In the genomic region with DNA sequence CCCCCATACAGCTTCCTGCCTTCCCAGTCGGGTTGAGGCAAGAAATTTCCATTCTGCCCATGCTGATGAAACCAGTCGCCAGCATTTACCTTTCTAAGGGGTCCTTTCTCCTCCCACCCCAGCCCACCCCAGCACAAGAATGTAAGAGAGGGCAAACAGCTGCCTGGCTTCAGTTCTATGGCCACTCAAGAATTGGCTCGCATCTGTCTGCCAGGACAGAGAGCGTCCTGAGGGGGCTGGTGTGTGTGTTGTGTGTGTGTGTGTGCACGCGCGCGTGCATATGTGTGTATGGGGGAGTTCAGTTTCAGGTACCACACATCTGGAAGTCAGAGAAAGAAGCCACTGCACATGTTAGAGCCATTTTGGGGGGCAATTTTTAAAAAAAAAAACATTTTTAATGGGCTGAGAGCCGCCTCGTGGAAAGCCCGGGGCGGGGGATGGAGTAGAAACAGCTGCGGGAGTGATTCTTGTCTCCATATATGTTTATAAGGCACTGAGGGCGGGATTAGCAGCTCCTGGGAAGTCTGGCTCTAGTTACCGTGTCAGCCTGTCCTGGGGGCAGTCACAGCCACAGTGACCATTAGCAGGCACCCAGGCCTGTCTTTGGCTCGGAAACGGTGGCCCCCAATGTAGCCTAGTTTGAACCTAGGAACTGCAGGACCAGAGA, we compare ENCODE assay signal across 8 cellular contexts. TPM values are rescaled to one million over a fixed set of nuclear protein-coding genes. Genes with fewer than 3 reads are reported as not detected.
A peak's percentile ranks its signal among the peaks of the same experiment; 100 is the strongest.
DNase-seq lines count a peak whose midpoint lies in the region; ATAC-seq and TF ChIP-seq lines count a peak whose summit lies in the region.

Gene WNT5B (plus strand): TSS at position 561 of the 667 bp plus-strand sequence. CDS start 2,124 bp downstream, outside the sequence.

- in situ Hi-C loops in Panc1 (cut with HindIII; ENCODE audit: low pct_unique_long_range_greater_than_20kb, low sequenced_read_pairs): no loop called here

- peaks cover 4% of the 10 kb centered on the region; the same call in 1 of the 2 replicates for H3K4me1 ChIP-seq in Panc1 (ENCODE audit: control insufficient read depth, insufficient read depth, low read length)
- peaks cover 3% of the 10 kb centered on the region for H3K4me1 ChIP-seq in rectal smooth muscle tissue (ENCODE audit: control insufficient read depth, insufficient read depth, low read length)

- POLR2A ChIA-PET in Panc1 (lab: Charles Lee): interaction anchor here (0.6 kb wide), 1 partner anchor 64 kb away, joined by 6 read pairs; no protein-coding TSS in a partner anchor

- TF ChIP-seq CTCF in Panc1 (IDR thresholded peaks at IDR 0.05) (no peak), fibroblast of villous mesenchyme (IDR thresholded peaks at IDR 0.05; ENCODE audit: insufficient read depth, low read depth, low read length) (no peak)

- peak; percentile 54 for DNase-seq in EH (ENCODE audit: low read depth)
- DNase-seq in Panc1 (ENCODE audit: low read depth, low spot score): no peak
- DNase-seq in fibroblast of villous mesenchyme (ENCODE audit: low read depth): no peak
- no peak for DNase-seq in putamen (ENCODE audit: low spot score)
- DNase-seq in NCI-H146 treated with DMSO at 0.1 percent for 48 hours (lab: John Stamatoyannopoulos, UW; ENCODE audit: unreplicated experiment): no peak
- no peak for DNase-seq in NCI-H510A treated with DMSO at 0.1 percent for 48 hours (lab: John Stamatoyannopoulos, UW)

- CTCF ChIA-PET in Panc1 (lab: Charles Lee): interaction anchor here (0.6 kb wide), 1 partner anchor 27 kb away, joined by 15 read pairs; no protein-coding TSS in a partner anchor

- BruUV-seq in Panc1 (replicated peaks; lab: Mats Ljungman, UMichigan): no TSS peak

- H3K36me3 ChIP-seq in Panc1 (ENCODE audit: control insufficient read depth, insufficient read depth, low read length): no peaks in the 10 kb centered on the region
- no peaks in the 10 kb centered on the region for H3K36me3 ChIP-seq in rectal smooth muscle tissue (ENCODE audit: control insufficient read depth, insufficient read depth, low read length)

- H3K4me3 ChIP-seq in Panc1 (ENCODE audit: low read depth in 2 of 2, low read length in 2 of 2) (peak within 1 kb of the TSS; percentile 19 to 23; a peak in 1 of 4 replicates), fibroblast of villous mesenchyme (ENCODE audit: low read depth, low read length) (peak within 1 kb of the TSS; percentile 54), rectal smooth muscle tissue (ENCODE audit: low read length) (peak within 1 kb of the TSS; percentile 72)

- H3K27me3 ChIP-seq in Panc1 (ENCODE audit: control insufficient read depth, insufficient read depth, low read length) (no peaks in the 10 kb centered on the region), rectal smooth muscle tissue (ENCODE audit: control insufficient read depth, insufficient read depth, low read length) (peaks cover 3% of the 10 kb centered on the region)

- intact Hi-C loops in Panc1 (cut with micrococcal nuclease; ENCODE audit: unreplicated experiment): no loop called here

- H3K9me3 ChIP-seq in Panc1 (ENCODE audit: control insufficient read depth, insufficient read depth, low read depth, low read length): no peaks in the 10 kb centered on the region

- H3K9ac ChIP-seq in rectal smooth muscle tissue (ENCODE audit: low read length): no peak within 1 kb of the TSS

- ATAC-seq in Panc1 (no peak), HG02642 (IDR thresholded peaks at IDR 0.05; ENCODE audit: poor library complexity, unreplicated experiment) (no peak)

- H3K27ac ChIP-seq in Panc1 (ENCODE audit: low read length): no peak within 1 kb of the TSS
- H3K27ac ChIP-seq in rectal smooth muscle tissue (ENCODE audit: low read depth, low read length): peak within 1 kb of the TSS; percentile 55

RNA-seq across cellular contexts. Expression of gene WNT5B, which starts in this region (rescaled TPM):
- 36.9 TPM for total RNA-seq in Panc1 (2021; ENCODE audit: unreplicated experiment)
- polyA plus RNA-seq in Panc1 (2012; ENCODE audit: insufficient read length): 34.8 TPM
- 78.2 and 98.2 TPM in 2 replicates for total RNA-seq in fibroblast of villous mesenchyme

Comparison
In these comparisons a context has a peak if more than half of its experiments do, and no peak if none do; other contexts are left out.
1. H3K4me3 ChIP-seq: peak in every context shown above with its lines; median percentile 72 in rectal smooth muscle tissue; 54 in fibroblast of villous mesenchyme; 21 in Panc1.